34 cellular contexts compared by ENCODE assay signal in the genomic region with DNA sequence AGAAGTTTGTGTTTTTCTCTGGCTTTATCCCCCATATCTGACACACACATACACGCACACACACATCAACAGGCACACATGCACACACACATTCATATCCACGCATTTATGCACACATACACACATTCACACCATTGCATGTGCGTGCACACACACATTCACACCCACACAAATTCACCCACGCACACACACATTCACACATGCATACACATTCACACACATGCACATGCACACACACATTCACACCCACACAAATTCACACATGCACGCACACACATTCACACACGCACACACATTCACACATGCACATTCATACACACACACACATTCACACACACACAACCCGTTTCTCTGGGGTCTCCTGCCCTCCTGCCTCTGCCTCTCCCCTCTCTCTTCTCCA.
"Had no signal": no experiment of that assay in that cellular context is flagged by ENCODE, and none has a peak within 500 bp of the region (broad histone marks: within the 10 kb centered on the region; RNA-seq: fewer than 3 reads in every experiment).

No MANE protein-coding gene starts in this region.

- H3K9me3 Mint-ChIP-seq: activated B cell treated with CpG ODN at 0.5 μM for 24 hours; activated CD8-positive, alpha-beta T cell treated with anti-CD3 and anti-CD28 coated beads for 36 hours; activated T-cell treated with anti-CD3 and anti-CD28 coated beads, Interleukin-2, amount 50 U/mL, for 4 hours; activated T-helper 17 cell treated with anti-CD3 and anti-CD28 coated beads, Interleukin-2, amount 50 U/mL, for 72 hours; central memory CD8-positive, alpha-beta T cell; dendritic cell treated with granulocyte-macrophage colony-stimulating factor and Interleukin-4, amounts not matched to agents 40 ng/mL and 50 ng/mL, for 4 days; endodermal cell had no signal

- H3K9me3 ChIP-seq: adrenal gland, breast epithelium had no signal

- FAIRE-seq: frontal cortex had no signal

- DNase-seq: activated B cell treated with CpG ODN at 0.5 μM for 24 hours; activated CD4-positive, alpha-beta T cell treated with anti-CD3 and anti-CD28 coated beads for 48 hours; activated CD4-positive, alpha-beta T cell treated with anti-CD3 and anti-CD28 coated beads, Interleukin-2, amount 50 U/mL, for 1 hour; activated CD4-positive, alpha-beta T cell treated with anti-CD3 and anti-CD28 coated beads, Interleukin-2, amount 50 U/mL, for 48 hours; activated CD8-positive, alpha-beta memory T cell treated with anti-CD3 and anti-CD28 coated beads for 24 hours; activated CD8-positive, alpha-beta T cell treated with anti-CD3 and anti-CD28 coated beads for 36 hours; activated effector memory CD4-positive, alpha-beta T cell treated with Interleukin-2 at 50 U/mL for 16 hours; activated gamma-delta T cell treated with Interleukin-2 at 50 U/mL for 16 hours; activated naive CD4-positive, alpha-beta T cell treated with anti-CD3 and anti-CD28 coated beads, Interleukin-2, amount 50 U/mL, for 16 hours; activated naive CD4-positive, alpha-beta T cell treated with Interleukin-2 at 50 U/mL for 16 hours; activated naive CD8-positive, alpha-beta T cell treated with anti-CD3 and anti-CD28 coated beads for 36 hours; activated naive CD8-positive, alpha-beta T cell treated with anti-CD3 and anti-CD28 coated beads, Interleukin-2, amount 50 U/mL, for 24 hours; activated T-cell treated with anti-CD3 and anti-CD28 coated beads, Interleukin-2, amount 50 U/mL, for 4 hours; adrenal gland; amygdala; aorta; dorsolateral prefrontal cortex; effector memory CD4-positive, alpha-beta T cell; endodermal cell; foreskin fibroblast; head of caudate nucleus; T-cell; T1000; WERI-Rb-1 had no signal

- H3K36me3 Mint-ChIP-seq: activated naive CD8-positive, alpha-beta T cell treated with anti-CD3 and anti-CD28 coated beads for 36 hours; brain had no signal

- H3K4me1 ChIP-seq: adrenal gland, breast epithelium had no signal

- H3K27ac ChIP-seq: adrenal gland, breast epithelium, coronary artery, dorsolateral prefrontal cortex, WERI-Rb-1 had no signal

- H3K36me3 ChIP-seq: adrenal gland, breast epithelium, WERI-Rb-1 had no signal

- ATAC-seq: activated CD4-positive, CD25-positive, alpha-beta regulatory T cell treated with anti-CD3 and anti-CD28 coated beads, Interleukin-2, amount 50 U/mL, for 24 hours; activated CD8-positive, alpha-beta T cell treated with anti-CD3 and anti-CD28 coated beads for 36 hours; activated naive CD8-positive, alpha-beta T cell treated with anti-CD3 and anti-CD28 coated beads, Interleukin-2, amount 50 U/mL, for 24 hours; activated T-cell treated with anti-CD3 and anti-CD28 coated beads, Interleukin-2, amount 50 U/mL, for 4 hours; activated T-helper 17 cell treated with anti-CD3 and anti-CD28 coated beads, Interleukin-2, amount 50 U/mL, for 72 hours; esophagus mucosa; T-cell had no signal

- H3K27me3 Mint-ChIP-seq: activated B cell treated with CpG ODN at 0.5 μM for 24 hours; activated CD8-positive, alpha-beta T cell treated with anti-CD3 and anti-CD28 coated beads for 36 hours; activated naive CD8-positive, alpha-beta T cell treated with anti-CD3 and anti-CD28 coated beads for 36 hours; activated naive CD8-positive, alpha-beta T cell treated with anti-CD3 and anti-CD28 coated beads, Interleukin-2, amount 50 U/mL, for 24 hours; activated T-helper 17 cell treated with anti-CD3 and anti-CD28 coated beads, Interleukin-2, amount 50 U/mL, for 72 hours; central memory CD8-positive, alpha-beta T cell; dendritic cell treated with granulocyte-macrophage colony-stimulating factor and Interleukin-4, amounts not matched to agents 40 ng/mL and 50 ng/mL, for 4 days; T-cell had no signal

- H3K4me3 Mint-ChIP-seq: activated B cell treated with CpG ODN at 0.5 μM for 24 hours; activated CD8-positive, alpha-beta T cell treated with anti-CD3 and anti-CD28 coated beads for 36 hours; activated naive CD8-positive, alpha-beta T cell treated with anti-CD3 and anti-CD28 coated beads for 36 hours; activated naive CD8-positive, alpha-beta T cell treated with anti-CD3 and anti-CD28 coated beads, Interleukin-2, amount 50 U/mL, for 24 hours; activated T-cell treated with anti-CD3 and anti-CD28 coated beads, Interleukin-2, amount 50 U/mL, for 4 hours; activated T-helper 17 cell treated with anti-CD3 and anti-CD28 coated beads, Interleukin-2, amount 50 U/mL, for 72 hours; central memory CD8-positive, alpha-beta T cell; dendritic cell treated with granulocyte-macrophage colony-stimulating factor and Interleukin-4, amounts not matched to agents 40 ng/mL and 50 ng/mL, for 4 days; endodermal cell; T-cell; T-helper 1 cell treated with Interleukin-12 subunit alpha and Interleukin-12 subunit beta and Interleukin-4 antibody, amounts not matched to agents 30 μg/mL and 1 μg/mL, for 36 hours had no signal

- H3K4me3 ChIP-seq: adrenal gland, breast epithelium, coronary artery, dorsolateral prefrontal cortex had no signal

- H3K27me3 ChIP-seq: adrenal gland, breast epithelium had no signal

- H3K4me1 Mint-ChIP-seq: activated B cell treated with CpG ODN at 0.5 μM for 24 hours, brain, endodermal cell had no signal

- H3K27ac Mint-ChIP-seq: activated B cell treated with CpG ODN at 0.5 μM for 24 hours; activated CD8-positive, alpha-beta T cell treated with anti-CD3 and anti-CD28 coated beads for 36 hours; activated naive CD8-positive, alpha-beta T cell treated with anti-CD3 and anti-CD28 coated beads for 36 hours; activated naive CD8-positive, alpha-beta T cell treated with anti-CD3 and anti-CD28 coated beads, Interleukin-2, amount 50 U/mL, for 24 hours; activated T-helper 17 cell treated with anti-CD3 and anti-CD28 coated beads, Interleukin-2, amount 50 U/mL, for 72 hours; dendritic cell treated with granulocyte-macrophage colony-stimulating factor and Interleukin-4, amounts not matched to agents 40 ng/mL and 50 ng/mL, for 4 days; endodermal cell; T-cell; T-helper 1 cell treated with Interleukin-12 subunit alpha and Interleukin-12 subunit beta and Interleukin-4 antibody, amounts not matched to agents 30 μg/mL and 1 μg/mL, for 36 hours had no signal
